Comparison of ENCODE assay signal across 18 cellular contexts in genomic region chr14:22285991-22286390, GRCh38.
DNase-seq lines count a peak whose midpoint lies in the region; ATAC-seq, FAIRE-seq and TF ChIP-seq lines count a peak whose summit lies in the region.
"Had no signal": no experiment of that assay in that cellular context is flagged by ENCODE, and none has a peak within 500 bp of the region (broad histone marks: within the 10 kb centered on the region; RNA-seq: fewer than 3 reads in every experiment).

No MANE protein-coding gene starts in this region.

- TF ChIP-seq CTCF in HepG2 (CRISPR knock-in tag; IDR thresholded peaks at IDR 0.05) (no peak), right lobe of liver (IDR thresholded peaks at IDR 0.05) (no peak), Loucy (conservative IDR thresholded peaks at IDR 0.05; ENCODE audit: low read length) (no peak), osteoblast (IDR thresholded peaks at IDR 0.05; ENCODE audit: extremely low read depth, low read depth, low read length) (no peak), PC-3 (conservative IDR thresholded peaks at IDR 0.05; ENCODE audit: low read depth, low read length) (no peak)

- WGBS in HepG2 (ENCODE audit: low lambda C conversion rate), result 12% methylated on average over 3 of the region's 3 CpGs
- 72% methylated on average over 3 of the region's 3 CpGs for WGBS in right lobe of liver (ENCODE audit: insufficient coverage, low coverage, low lambda C conversion rate, missing lambda C conversion rate)

- BruUV-seq in HepG2 (replicated peaks; lab: Mats Ljungman, UMichigan) (no TSS peak), PC-3 (replicated peaks; lab: Mats Ljungman, UMichigan) (no TSS peak)

- TF ChIP-seq POLR2A in HepG2 (IDR thresholded peaks at IDR 0.05; ENCODE audit: insufficient read depth in 1 of 2, low read depth in 2 of 2, low read length in 2 of 2), result no peak
- no peak for TF ChIP-seq POLR2A in right lobe of liver (IDR thresholded peaks at IDR 0.05)

- intact Hi-C loops in HepG2 (cut with micrococcal nuclease; ENCODE audit: unreplicated experiment), result no loop called here
- intact Hi-C loops in right lobe of liver (cut with DNase I), result no loop called here
- intact Hi-C loops in PC-3 (cut with micrococcal nuclease), result no loop called here

- H3K4me2 ChIP-seq in HepG2 (ENCODE audit: low read depth, low read length) (no peak overlapping the region), Loucy (ENCODE audit: low read depth, low read length, poor library complexity, severe bottlenecking) (no peak overlapping the region), osteoblast (ENCODE audit: insufficient read depth, low read length) (no peak overlapping the region), PC-3 (ENCODE audit: low read length) (no peak overlapping the region)
- H3K4me2 ChIP-seq: BLaER1 had no signal

- no peak for TF ChIP-seq EP300 in HepG2 (IDR thresholded peaks at IDR 0.05; ENCODE audit: low read depth in 2 of 2, low read length in 2 of 2)
- TF ChIP-seq EP300 in HepG2 (CRISPR knock-in tag; IDR thresholded peaks at IDR 0.05; ENCODE audit: borderline replicate concordance), result no peak

- POLR2A ChIA-PET in HepG2 (lab: Yijun Ruan, JAX) (no interaction called here), PC-3 (lab: Charles Lee; ENCODE audit: unreplicated experiment) (no interaction called here)

- H3K27ac ChIP-seq in HepG2 (ENCODE audit: extremely low read length, insufficient read depth, low read length) (no peak overlapping the region), right lobe of liver (no peak overlapping the region), osteoblast (ENCODE audit: low read depth, low read length) (no peak overlapping the region), PC-3 (ENCODE audit: low read length) (no peak overlapping the region)
- H3K27ac ChIP-seq: BLaER1, GM23248, HL-60 had no signal

- no peak; the same call in 2 of the 3 replicates for ATAC-seq in HepG2
- no peak for ATAC-seq in right lobe of liver
- ATAC-seq in PC-3, result no peak
- ATAC-seq: GM12878, HCT116 had no signal

- CTCF ChIA-PET in HepG2 (lab: Yijun Ruan, JAX; ENCODE audit: low intra/inter-chr PET ratio, low total read pairs) (no interaction called here), PC-3 (lab: Charles Lee) (no interaction called here)

- H3K27me3 ChIP-seq in HepG2 (ENCODE audit: control insufficient read depth in 1 of 2, insufficient read depth in 2 of 2, low read length in 2 of 2) (peaks cover 2 to 5% of the 10 kb centered on the region in 2 experiments; a peak in 2 of 5 replicates), right lobe of liver (no peaks in the 10 kb centered on the region), Loucy (ENCODE audit: insufficient read depth, low read length, poor library complexity, severe bottlenecking) (no peaks in the 10 kb centered on the region), osteoblast (ENCODE audit: insufficient read depth, low read length) (peaks cover 3% of the 10 kb centered on the region), PC-3 (ENCODE audit: low read length) (no peaks in the 10 kb centered on the region)
- H3K27me3 ChIP-seq: BLaER1 had no signal

- H3K79me2 ChIP-seq in HepG2 (ENCODE audit: insufficient read depth, low read length) (no peaks in the 10 kb centered on the region), Loucy (ENCODE audit: insufficient read depth, low read length) (no peaks in the 10 kb centered on the region), osteoblast (ENCODE audit: insufficient read depth, low read length) (no peaks in the 10 kb centered on the region), PC-3 (ENCODE audit: low read length) (no peaks in the 10 kb centered on the region)

- H3K9ac ChIP-seq in HepG2 (ENCODE audit: insufficient read depth, low read depth, low read length) (no peak overlapping the region), Loucy (ENCODE audit: low read depth, low read length, poor library complexity, severe bottlenecking) (no peak overlapping the region), PC-3 (ENCODE audit: low read length) (no peak overlapping the region)
- H3K9ac ChIP-seq: BLaER1, GM23248 had no signal

- H3K4me3 ChIP-seq in HepG2 (replicated peaks in 1 of 3; ENCODE audit: insufficient read depth in 1 of 3, low read depth in 2 of 3, low read length in 3 of 3), result no peak overlapping the region
- no peak overlapping the region for H3K4me3 ChIP-seq in right lobe of liver
- H3K4me3 ChIP-seq in Loucy (ENCODE audit: low read length, poor library complexity, severe bottlenecking), result no peak overlapping the region
- H3K4me3 ChIP-seq in osteoblast (ENCODE audit: insufficient read depth, low read length), result no peak overlapping the region
- no peak overlapping the region for H3K4me3 ChIP-seq in PC-3 (ENCODE audit: low read length)
- H3K4me3 ChIP-seq: BLaER1, GM12878, GM23248 had no signal

- H4K20me1 ChIP-seq in HepG2 (ENCODE audit: insufficient read depth, low read length) (no peaks in the 10 kb centered on the region), Loucy (ENCODE audit: insufficient read depth, low read length, poor library complexity, severe bottlenecking) (no peaks in the 10 kb centered on the region), osteoblast (ENCODE audit: insufficient read depth, low read length) (no peaks in the 10 kb centered on the region), PC-3 (ENCODE audit: low read length) (no peaks in the 10 kb centered on the region)
- H4K20me1 ChIP-seq: BLaER1 had no signal

- H3K4me1 ChIP-seq in HepG2 (ENCODE audit: insufficient read depth, low read length) (no peaks in the 10 kb centered on the region), right lobe of liver (no peaks in the 10 kb centered on the region), Loucy (ENCODE audit: insufficient read depth, low read length, poor library complexity, severe bottlenecking) (peaks cover 10% of the 10 kb centered on the region), osteoblast (ENCODE audit: insufficient read depth, low read length) (no peaks in the 10 kb centered on the region), PC-3 (ENCODE audit: insufficient read depth, low read length) (peaks cover 45% of the 10 kb centered on the region)
- H3K4me1 ChIP-seq: BLaER1 had no signal

- no peak for DNase-seq in HepG2 (ENCODE audit: low spot score)
- DNase-seq in right lobe of liver, result no peak
- no peak for DNase-seq in osteoblast (ENCODE audit: insufficient read length, low spot score, missing footprints)
- no peak for DNase-seq in PC-3
- no peak for DNase-seq in SW 1271 (lab: John Stamatoyannopoulos, UW)
- no peak for DNase-seq in EL
- DNase-seq: 8988T; Calu3; CD4-positive, alpha-beta memory T cell; DMS79 treated with DMSO at 0.1 percent for 48 hours; GM23248; H7; HFFc6 had no signal

- in situ Hi-C loops in HepG2 (cut with HindIII; ENCODE audit: extremely low pct_ligation_motif_present, low pct_unique_long_range_greater_than_20kb), result no loop called here

- TF ChIP-seq RAD21 in HepG2 (CRISPR knock-in tag; IDR thresholded peaks at IDR 0.05), result no peak

- H2AFZ ChIP-seq in HepG2 (ENCODE audit: low read length), result no peak overlapping the region
- peak overlapping the region; percentile 53; the same call in 1 of the 2 replicates for H2AFZ ChIP-seq in Loucy (ENCODE audit: low read length)
- H2AFZ ChIP-seq in osteoblast (ENCODE audit: low read length), result peak overlapping the region; percentile 3
- H2AFZ ChIP-seq in PC-3 (ENCODE audit: low read length), result no peak overlapping the region
- H2AFZ ChIP-seq: GM23248 had no signal

- H3F3A ChIP-seq in Loucy (ENCODE audit: low read depth), result no peaks in the 10 kb centered on the region
- no peaks in the 10 kb centered on the region for H3F3A ChIP-seq in PC-3 (ENCODE audit: low read length, unreplicated experiment)

- H3K9me2 ChIP-seq in Loucy (replicated peaks; ENCODE audit: low read depth, low read length) (no peaks in the 10 kb centered on the region), PC-3 (replicated peaks; ENCODE audit: low read length) (no peaks in the 10 kb centered on the region)

- H3K9me3 ChIP-seq in HepG2 (ENCODE audit: low read length), result no peaks in the 10 kb centered on the region
- H3K9me3 ChIP-seq in right lobe of liver, result no peaks in the 10 kb centered on the region
- no peaks in the 10 kb centered on the region for H3K9me3 ChIP-seq in Loucy (ENCODE audit: insufficient read depth, low read depth, low read length)
- H3K9me3 ChIP-seq in osteoblast (ENCODE audit: low read depth, low read length), result no peaks in the 10 kb centered on the region
- no peaks in the 10 kb centered on the region for H3K9me3 ChIP-seq in PC-3 (ENCODE audit: low read length)
- H3K9me3 ChIP-seq: BLaER1 had no signal

- FAIRE-seq in HepG2 (lab: Jason Lieb, UNC), result no peak
- FAIRE-seq: GM12878 had no signal

- H3K36me3 ChIP-seq in HepG2 (replicated peaks in 1 of 2; ENCODE audit: control insufficient read depth in 1 of 2, insufficient read depth in 2 of 2, low read length in 2 of 2) (no peaks in the 10 kb centered on the region), right lobe of liver (no peaks in the 10 kb centered on the region), Loucy (ENCODE audit: insufficient read depth, low read length) (no peaks in the 10 kb centered on the region), osteoblast (ENCODE audit: insufficient read depth, low read length) (no peaks in the 10 kb centered on the region), PC-3 (ENCODE audit: low read depth, low read length) (no peaks in the 10 kb centered on the region)
- H3K36me3 ChIP-seq: BLaER1 had no signal

TF ChIP-seq in HepG2, 621 proteins besides CTCF, POLR2A, EP300 and RAD21:
- TF ChIP-seq ZNF12 (CRISPR knock-in tag; IDR thresholded peaks at IDR 0.05), result peak; percentile 67; the same call in 1 of the 2 replicates
- TF ChIP-seq ZNF24 (IDR thresholded peaks at IDR 0.05), result no peak

Comparison
In these comparisons a context has a peak if more than half of its experiments do, and no peak if none do; other contexts are left out.
1. H2AFZ ChIP-seq: peak in Loucy (single experiment) and osteoblast (single experiment); none in HepG2 (single experiment) and PC-3 (single experiment).